Comparison of ENCODE assay signal across 8 cellular contexts in genomic region chr10:101030492-101031127, GRCh38. TPM values are rescaled to one million over a fixed set of nuclear protein-coding genes. Genes with fewer than 3 reads are reported as not detected.
A peak's percentile ranks its signal among the peaks of the same experiment; 100 is the strongest.
DNase-seq lines count a peak whose midpoint lies in the region; ATAC-seq and TF ChIP-seq lines count a peak whose summit lies in the region.

No MANE protein-coding gene starts in this region.

- H3K27ac ChIP-seq in right atrium auricular region (peak overlapping the region; percentile 99 to 100), breast epithelium (peak overlapping the region; percentile 95 to 100), mesodermal cell (ENCODE audit: low read depth, low read length, severe bottlenecking) (no peak overlapping the region), vagina (peak overlapping the region; percentile 100)

- DNase-seq in right atrium auricular region (ENCODE audit: low spot score) (no peak), left ventricle myocardium superior (no peak), breast epithelium (ENCODE audit: low spot score in 2 of 2) (no peak), vagina (ENCODE audit: extremely low spot score in 2 of 2) (no peak), SHP77 (lab: John Stamatoyannopoulos, UW) (no peak)
- DNase-seq in stimulated activated CD4-positive, alpha-beta T cell treated with anti-CD3 and anti-CD28 coated beads, Interleukin-2, amount 100 ng/mL, for 24 hours, result no peak
- DNase-seq in activated CD4-positive, alpha-beta T cell treated with anti-CD3 and anti-CD28 coated beads, Interleukin-2, amount 50 U/mL, for 1 hour, result no peak

- H3K4me3 ChIP-seq in right atrium auricular region, result peak overlapping the region; percentile 77 to 89
- H3K4me3 ChIP-seq in breast epithelium, result peak overlapping the region; percentile 85 to 93 (median 86)
- H3K4me3 ChIP-seq in mesodermal cell (ENCODE audit: extremely low read depth, insufficient read depth, low read length, poor library complexity, severe bottlenecking), result peak overlapping the region; percentile 46
- H3K4me3 ChIP-seq in vagina, result peak overlapping the region; percentile 66 to 89

- 4 to 13% methylated on average over 14 to 20 of the region's 25 CpGs for WGBS in mesodermal cell (ENCODE audit: insufficient coverage in 2 of 2), 2 experiments

- TF ChIP-seq CTCF in right atrium auricular region (IDR thresholded peaks at IDR 0.05), result no peak
- TF ChIP-seq CTCF in breast epithelium (IDR thresholded peaks at IDR 0.05), result no peak
- TF ChIP-seq CTCF in vagina (IDR thresholded peaks at IDR 0.05), result no peak

- H3K36me3 ChIP-seq in right atrium auricular region (peaks cover 11% of the 10 kb centered on the region), breast epithelium (no peaks in the 10 kb centered on the region), mesodermal cell (ENCODE audit: control insufficient read depth, insufficient read depth, low read length) (peaks cover 14% of the 10 kb centered on the region), vagina (peaks cover 0 to 13% of the 10 kb centered on the region in 2 donors)

- intact Hi-C loops in left ventricle myocardium superior (cut with micrococcal nuclease), result no loop called here
- intact Hi-C loops in breast epithelium (cut with DNase I; ENCODE audit: low total_unique reads), result no loop called here
- intact Hi-C loops in vagina (cut with DNase I), result no loop called here

- TF ChIP-seq POLR2A in breast epithelium (IDR thresholded peaks at IDR 0.05) (no peak), vagina (IDR thresholded peaks at IDR 0.05) (no peak)

- H3K4me1 ChIP-seq in right atrium auricular region (peaks cover 0 to 20% of the 10 kb centered on the region in 2 donors), breast epithelium (peaks cover 5% of the 10 kb centered on the region in 2 donors), mesodermal cell (ENCODE audit: control insufficient read depth, insufficient read depth, low read length, poor library complexity, severe bottlenecking) (peaks cover 32% of the 10 kb centered on the region), vagina (peaks cover 45% of the 10 kb centered on the region)

- H3K27me3 ChIP-seq in right atrium auricular region (no peaks in the 10 kb centered on the region), breast epithelium (no peaks in the 10 kb centered on the region), vagina (no peaks in the 10 kb centered on the region)

- H3K9me3 ChIP-seq in right atrium auricular region, result no peaks in the 10 kb centered on the region
- no peaks in the 10 kb centered on the region for H3K9me3 ChIP-seq in breast epithelium
- no peaks in the 10 kb centered on the region for H3K9me3 ChIP-seq in mesodermal cell (ENCODE audit: control insufficient read depth, low read length)
- H3K9me3 ChIP-seq in vagina, result no peaks in the 10 kb centered on the region

- no peak for ATAC-seq in left ventricle myocardium superior

RNA-seq across cellular contexts. Expression of gene PDZD7, which starts 0.3 kb away (rescaled TPM):
- total RNA-seq in right atrium auricular region (1 to 10 TPM in 1 of 2 donors, under 1 TPM in 1; 0.59 to 1.3 TPM), left ventricle myocardium superior (0.17 TPM), breast epithelium (1 to 10 TPM in 1 of 3 donors, under 1 TPM in 2; 0.48 to 2.3 (median 0.66) TPM), vagina (1.5 TPM)
- 0.55 TPM for polyA plus RNA-seq in mesodermal cell (2013, experiment 1 of 2)
- 1.1 TPM for polyA plus RNA-seq in mesodermal cell (2013, experiment 2 of 2)

RNA-seq across cellular contexts. Expression of gene SFXN3, which starts 0.4 kb away (rescaled TPM):
- total RNA-seq in right atrium auricular region (10 to 100 TPM; 16.4 to 42.9 TPM), left ventricle myocardium superior (11.0 TPM), breast epithelium (10 to 100 TPM; 63.7 to 90.4 (median 75.7) TPM), vagina (95.0 TPM)
- 33.8 TPM for polyA plus RNA-seq in mesodermal cell (2013, experiment 1 of 2)
- polyA plus RNA-seq in mesodermal cell (2013, experiment 2 of 2), result 26.8 TPM

RNA-seq across cellular contexts. Expression of gene LZTS2, which starts 31.0 kb away (rescaled TPM):
- total RNA-seq in right atrium auricular region (10 to 100 TPM; 40.0 to 71.0 TPM), left ventricle myocardium superior (44.9 TPM), breast epithelium (10 to 100 TPM; 44.0 to 67.5 (median 61.3) TPM), vagina (99.4 TPM)
- polyA plus RNA-seq in mesodermal cell (2013, experiment 1 of 2), result 88.5 TPM
- polyA plus RNA-seq in mesodermal cell (2013, experiment 2 of 2), result 68.7 TPM

RNA-seq across cellular contexts. Expression of gene KAZALD1, which starts 31.2 kb away (rescaled TPM):
- total RNA-seq in right atrium auricular region (1 to 10 TPM; 7.0 to 7.5 TPM), left ventricle myocardium superior (7.8 TPM), breast epithelium (1 to 10 TPM; 2.8 to 4.9 (median 4.5) TPM), vagina (4.2 TPM)
- 5.3 TPM for polyA plus RNA-seq in mesodermal cell (2013, experiment 1 of 2)
- 3.9 TPM for polyA plus RNA-seq in mesodermal cell (2013, experiment 2 of 2)

RNA-seq across cellular contexts. Expression of gene TWNK, which starts 43.3 kb away (rescaled TPM):
- 1 to 10 TPM; 5.5 to 7.1 TPM for total RNA-seq in right atrium auricular region
- 8.0 TPM for total RNA-seq in left ventricle myocardium superior
- total RNA-seq in breast epithelium, result 1 to 10 TPM; 3.4 to 7.5 (median 5.3) TPM
- 10.7 TPM for polyA plus RNA-seq in mesodermal cell (2013, experiment 1 of 2)
- 10.3 TPM for polyA plus RNA-seq in mesodermal cell (2013, experiment 2 of 2)
- 5.2 TPM for total RNA-seq in vagina
